ENCODE assay signal across 15 cellular contexts in genomic region chr5:124580925-124581821, GRCh38.
DNase-seq lines count a peak whose midpoint lies in the region; ATAC-seq, FAIRE-seq and TF ChIP-seq lines count a peak whose summit lies in the region.
"Had no signal": no experiment of that assay in that cellular context is flagged by ENCODE, and none has a peak within 500 bp of the region (broad histone marks: within the 10 kb centered on the region; RNA-seq: fewer than 3 reads in every experiment).

No MANE protein-coding gene starts in this region.

- no peaks in the 10 kb centered on the region for H4K20me1 ChIP-seq in astrocyte (ENCODE audit: insufficient read depth, low read length)

- peak overlapping the region; percentile 15 for H2AFZ ChIP-seq in astrocyte (ENCODE audit: low read depth, low read length)

- no peak for ATAC-seq in natural killer cell

- H3K9me3 Mint-ChIP-seq in astrocyte (ENCODE audit: unreplicated experiment) (no peaks in the 10 kb centered on the region), natural killer cell (no peaks in the 10 kb centered on the region)
- H3K9me3 Mint-ChIP-seq: activated naive CD4-positive, alpha-beta T cell treated with anti-CD3 and anti-CD28 coated beads, Interleukin-2, amount 50 U/mL, for 24 hours had no signal

- H3K4me3 Mint-ChIP-seq in astrocyte (ENCODE audit: unreplicated experiment), result no peak overlapping the region
- H3K4me3 Mint-ChIP-seq in natural killer cell, result no peak overlapping the region
- H3K4me3 Mint-ChIP-seq: activated naive CD4-positive, alpha-beta T cell treated with anti-CD3 and anti-CD28 coated beads, Interleukin-2, amount 50 U/mL, for 24 hours; dendritic cell treated with granulocyte-macrophage colony-stimulating factor and Interleukin-4, amounts not matched to agents 40 ng/mL and 50 ng/mL, for 4 days had no signal

- H3K4me1 ChIP-seq in astrocyte (ENCODE audit: insufficient read depth, low read length), result peaks cover 15% of the 10 kb centered on the region

- no peak overlapping the region for H3K9ac ChIP-seq in astrocyte (ENCODE audit: low read length)

- H3K27ac Mint-ChIP-seq in astrocyte (ENCODE audit: unreplicated experiment), result peak overlapping the region; percentile 53
- H3K27ac Mint-ChIP-seq in natural killer cell, result no peak overlapping the region
- H3K27ac Mint-ChIP-seq: activated naive CD4-positive, alpha-beta T cell treated with anti-CD3 and anti-CD28 coated beads, Interleukin-2, amount 50 U/mL, for 24 hours; dendritic cell treated with granulocyte-macrophage colony-stimulating factor and Interleukin-4, amounts not matched to agents 40 ng/mL and 50 ng/mL, for 4 days had no signal

- H3K27me3 Mint-ChIP-seq in astrocyte (ENCODE audit: low read depth, unreplicated experiment), result no peaks in the 10 kb centered on the region
- peaks cover 5 to 21% of the 10 kb centered on the region in 2 donors for H3K27me3 Mint-ChIP-seq in natural killer cell (ENCODE audit: low read depth in 2 of 2)
- H3K27me3 Mint-ChIP-seq: activated naive CD4-positive, alpha-beta T cell treated with anti-CD3 and anti-CD28 coated beads, Interleukin-2, amount 50 U/mL, for 24 hours had no signal

- no peaks in the 10 kb centered on the region for H3K36me3 Mint-ChIP-seq in astrocyte (ENCODE audit: low read depth, unreplicated experiment)
- no peaks in the 10 kb centered on the region for H3K36me3 Mint-ChIP-seq in natural killer cell
- H3K36me3 Mint-ChIP-seq: activated naive CD4-positive, alpha-beta T cell treated with anti-CD3 and anti-CD28 coated beads, Interleukin-2, amount 50 U/mL, for 24 hours had no signal

- intact Hi-C loops in posterior cingulate gyrus (cut with DNase I), result no loop called here
- intact Hi-C loops in natural killer cell (cut with micrococcal nuclease), result no loop called here

- no peaks in the 10 kb centered on the region for H3K36me3 ChIP-seq in astrocyte (ENCODE audit: insufficient read depth, low read length)
- H3K36me3 ChIP-seq: thoracic aorta had no signal

- H3K9me3 ChIP-seq in astrocyte (ENCODE audit: insufficient read depth, low read depth, low read length), result no peaks in the 10 kb centered on the region
- H3K9me3 ChIP-seq: thoracic aorta had no signal

- DNase-seq in HT-29 (ENCODE audit: low spot score), result peak; percentile 31
- no peak for DNase-seq in astrocyte (ENCODE audit: low read depth)
- DNase-seq in iPS-NIHi11 (ENCODE audit: low spot score), result peak; percentile 73
- peak in 6 of 10 donors; percentile 15 to 85 (median 58) for DNase-seq in posterior cingulate gyrus
- DNase-seq in natural killer cell, result no peak
- DNase-seq in 8988T, result no peak
- no peak for DNase-seq in NCI-H1105 (lab: John Stamatoyannopoulos, UW)
- DNase-seq in epidermal melanocyte (ENCODE audit: insufficient read length, low spot score), result no peak
- DNase-seq: activated CD8-positive, alpha-beta memory T cell treated with anti-CD3 and anti-CD28 coated beads for 24 hours; foreskin melanocyte; MM.1S; NCI-H2227 treated with DMSO at 0.1 percent for 48 hours had no signal

- H3K27ac ChIP-seq in astrocyte (ENCODE audit: low read depth, low read length), result no peak overlapping the region
- H3K27ac ChIP-seq: thoracic aorta had no signal

- TF ChIP-seq CTCF in astrocyte (IDR thresholded peaks at IDR 0.05; ENCODE audit: insufficient read depth, low read depth, low read length) (no peak), natural killer cell (IDR thresholded peaks at IDR 0.05) (no peak)

- H3K79me2 ChIP-seq in astrocyte (ENCODE audit: insufficient read depth, low read length), result no peaks in the 10 kb centered on the region

- no peaks in the 10 kb centered on the region for H3K27me3 ChIP-seq in astrocyte (ENCODE audit: insufficient read depth, low read length)

- no peak overlapping the region for H3K4me3 ChIP-seq in astrocyte (ENCODE audit: insufficient read depth, low read depth, low read length)
- H3K4me3 ChIP-seq: thoracic aorta had no signal

- H3K4me2 ChIP-seq in astrocyte (ENCODE audit: low read length), result peak overlapping the region; percentile 0

- no peak for FAIRE-seq in astrocyte (lab: Jason Lieb, UNC)

- H3K4me1 Mint-ChIP-seq in astrocyte (ENCODE audit: low read depth, unreplicated experiment) (peaks cover 34% of the 10 kb centered on the region), natural killer cell (peaks cover 17 to 23% of the 10 kb centered on the region in 2 donors)
- H3K4me1 Mint-ChIP-seq: activated naive CD4-positive, alpha-beta T cell treated with anti-CD3 and anti-CD28 coated beads, Interleukin-2, amount 50 U/mL, for 24 hours had no signal

Comparison
In these comparisons a context has a peak if more than half of its experiments do, and no peak if none do; other contexts are left out.
1. DNase-seq: peak in HT-29 (single experiment), iPS-NIHi11 (single experiment) and posterior cingulate gyrus (6 of 10); none in astrocyte (single experiment), natural killer cell (single experiment), 8988T (single experiment), NCI-H1105 (single experiment) and epidermal melanocyte (single experiment).